1 cellular context compared by ENCODE assay signal in the genomic region with DNA sequence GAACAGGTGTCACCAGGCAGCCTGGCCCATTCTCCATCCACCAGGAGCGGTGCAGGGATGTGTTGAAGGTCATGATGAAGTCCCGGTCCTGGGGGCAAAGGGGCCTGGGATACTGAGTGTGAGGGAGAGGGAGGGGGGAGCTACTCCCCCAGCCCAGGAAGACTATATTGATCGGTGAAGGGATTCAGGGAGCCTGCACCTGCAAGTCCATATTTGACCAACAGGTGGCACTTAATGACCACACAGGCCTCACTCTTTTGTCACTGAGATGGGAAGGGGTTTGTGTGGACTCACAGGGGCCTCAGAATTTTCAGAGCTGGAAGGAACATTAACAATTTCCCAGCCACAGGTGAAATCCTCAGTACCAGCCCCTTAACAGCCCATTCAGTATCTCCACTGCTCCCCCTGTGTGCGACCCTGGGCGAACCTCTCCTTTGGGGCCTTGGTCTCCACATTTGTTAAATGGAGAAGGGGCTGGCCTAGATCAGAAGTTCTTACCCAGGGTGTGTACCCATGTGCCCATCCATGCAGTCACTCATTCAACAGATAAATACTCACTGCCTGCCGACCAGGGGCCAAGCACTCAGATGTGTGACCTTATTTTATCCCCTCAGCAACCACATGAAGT.
A peak's percentile ranks its signal among the peaks of the same experiment; 100 is the strongest.
TF ChIP-seq lines count a peak whose summit lies in the region.

No MANE protein-coding gene starts in this region.

TF ChIP-seq in HCT116, 20 proteins besides CTCF, POLR2A, EP300 and RAD21 (continued from another document):
- TF ChIP-seq, protein P1, sequence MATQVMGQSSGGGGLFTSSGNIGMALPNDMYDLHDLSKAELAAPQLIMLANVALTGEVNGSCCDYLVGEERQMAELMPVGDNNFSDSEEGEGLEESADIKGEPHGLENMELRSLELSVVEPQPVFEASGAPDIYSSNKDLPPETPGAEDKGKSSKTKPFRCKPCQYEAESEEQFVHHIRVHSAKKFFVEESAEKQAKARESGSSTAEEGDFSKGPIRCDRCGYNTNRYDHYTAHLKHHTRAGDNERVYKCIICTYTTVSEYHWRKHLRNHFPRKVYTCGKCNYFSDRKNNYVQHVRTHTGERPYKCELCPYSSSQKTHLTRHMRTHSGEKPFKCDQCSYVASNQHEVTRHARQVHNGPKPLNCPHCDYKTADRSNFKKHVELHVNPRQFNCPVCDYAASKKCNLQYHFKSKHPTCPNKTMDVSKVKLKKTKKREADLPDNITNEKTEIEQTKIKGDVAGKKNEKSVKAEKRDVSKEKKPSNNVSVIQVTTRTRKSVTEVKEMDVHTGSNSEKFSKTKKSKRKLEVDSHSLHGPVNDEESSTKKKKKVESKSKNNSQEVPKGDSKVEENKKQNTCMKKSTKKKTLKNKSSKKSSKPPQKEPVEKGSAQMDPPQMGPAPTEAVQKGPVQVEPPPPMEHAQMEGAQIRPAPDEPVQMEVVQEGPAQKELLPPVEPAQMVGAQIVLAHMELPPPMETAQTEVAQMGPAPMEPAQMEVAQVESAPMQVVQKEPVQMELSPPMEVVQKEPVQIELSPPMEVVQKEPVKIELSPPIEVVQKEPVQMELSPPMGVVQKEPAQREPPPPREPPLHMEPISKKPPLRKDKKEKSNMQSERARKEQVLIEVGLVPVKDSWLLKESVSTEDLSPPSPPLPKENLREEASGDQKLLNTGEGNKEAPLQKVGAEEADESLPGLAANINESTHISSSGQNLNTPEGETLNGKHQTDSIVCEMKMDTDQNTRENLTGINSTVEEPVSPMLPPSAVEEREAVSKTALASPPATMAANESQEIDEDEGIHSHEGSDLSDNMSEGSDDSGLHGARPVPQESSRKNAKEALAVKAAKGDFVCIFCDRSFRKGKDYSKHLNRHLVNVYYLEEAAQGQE (IDR thresholded peaks at IDR 0.05; ENCODE audit: low read depth), result peak; percentile 15; the same call in 1 of the 2 replicates
